25 cellular contexts compared by ENCODE assay signal in the genomic region with DNA sequence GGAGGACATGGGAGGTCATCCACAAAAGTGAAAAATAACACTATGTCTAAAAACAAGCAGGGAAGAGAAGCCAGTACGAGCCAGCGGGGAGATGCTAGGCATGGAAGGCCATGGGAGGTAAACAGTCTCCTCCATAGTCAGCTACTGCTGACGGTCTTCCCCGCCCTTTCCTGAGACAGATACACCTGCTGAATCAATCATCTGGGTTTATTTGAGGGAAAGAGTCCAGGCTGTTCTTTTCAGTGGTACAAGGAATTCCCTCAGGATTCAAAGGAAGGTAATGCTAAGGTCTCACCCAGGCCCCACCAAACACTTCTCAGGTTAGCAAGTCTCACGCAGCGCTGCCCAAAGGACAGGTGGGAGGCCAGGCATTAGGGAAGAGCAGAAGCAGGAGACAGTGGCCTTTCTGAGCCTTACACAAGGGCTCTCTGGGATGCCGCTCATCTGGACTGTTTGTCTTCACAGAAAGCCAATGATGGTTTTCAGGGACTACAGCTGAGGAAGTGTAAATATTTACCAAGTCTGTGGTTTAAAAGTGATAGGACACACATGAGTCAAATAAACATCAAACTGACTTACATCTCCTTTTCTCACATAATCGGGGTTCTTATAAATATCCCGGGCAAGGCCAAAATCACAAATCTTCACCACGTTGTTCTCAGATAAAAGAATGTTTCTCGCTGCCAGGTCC.
A peak's percentile ranks its signal among the peaks of the same experiment; 100 is the strongest.
DNase-seq lines count a peak whose midpoint lies in the region; ATAC-seq, FAIRE-seq and TF ChIP-seq lines count a peak whose summit lies in the region.
"Had no signal": no experiment of that assay in that cellular context is flagged by ENCODE, and none has a peak within 500 bp of the region (broad histone marks: within the 10 kb centered on the region; RNA-seq: fewer than 3 reads in every experiment).

No MANE protein-coding gene starts in this region.

- H3K4me1 Mint-ChIP-seq in progenitor cell of endocrine pancreas (ENCODE audit: low read depth): peaks cover 13% of the 10 kb centered on the region
- H3K4me1 Mint-ChIP-seq: GM23338 had no signal

- ATAC-seq in GM19463 (IDR thresholded peaks at IDR 0.05; ENCODE audit: unreplicated experiment): no peak
- no peak for ATAC-seq in body of pancreas
- ATAC-seq: foreskin keratinocyte, GM23338 had no signal

- H3K36me3 Mint-ChIP-seq in progenitor cell of endocrine pancreas (ENCODE audit: insufficient read depth): no peaks in the 10 kb centered on the region

- H3K9me3 ChIP-seq in body of pancreas: no peaks in the 10 kb centered on the region
- H3K9me3 ChIP-seq: right atrium auricular region, uterus had no signal

- DNase-seq in NCI-H2081 (lab: John Stamatoyannopoulos, UW): peak; percentile 7 to 43
- DNase-seq in NCI-H2081 treated with DMSO at 0.1 percent for 48 hours (lab: John Stamatoyannopoulos, UW): no peak
- DNase-seq in NCI-H2029 treated with DMSO at 0.1 percent for 48 hours (lab: John Stamatoyannopoulos, UW): peak; percentile 40
- peak; percentile 29 for DNase-seq in amniotic epithelial cell (ENCODE audit: low read depth)
- DNase-seq in progenitor cell of endocrine pancreas (ENCODE audit: low spot score, unreplicated experiment): no peak
- DNase-seq in body of pancreas: no peak
- DNase-seq in RCC 7860 (ENCODE audit: low spot score): no peak
- DNase-seq: activated CD4-positive, alpha-beta T cell treated with anti-CD3 and anti-CD28 coated beads for 1 hour; C1 segment of cervical spinal cord; foreskin keratinocyte; GDM1; hippocampal formation; MM.1S; NCI-H187 treated with DMSO at 0.1 percent for 48 hours; PC-9; SIG-M5; uterus had no signal

- H3K9me3 Mint-ChIP-seq in progenitor cell of endocrine pancreas (ENCODE audit: low read depth): no peaks in the 10 kb centered on the region
- H3K9me3 Mint-ChIP-seq: activated T-helper 2 cell treated with anti-CD3 and anti-CD28 coated beads, Interferon-gamma antibody, Interleukin-2, Interleukin-4, amounts not matched to agents 10 μg/mL and 5 μg/mL and 100 μg/mL, durations not matched to agents 14 hours and 24 hours and 36 hours; GM23338; IgD-negative memory B cell had no signal

- no peak overlapping the region for H3K4me3 ChIP-seq in body of pancreas
- H3K4me3 ChIP-seq: coronary artery, GM23338, PC-9, right atrium auricular region, uterus had no signal

- H3K36me3 ChIP-seq in body of pancreas (replicated peaks in 1 of 2; ENCODE audit: insufficient read depth in 1 of 2, low read depth in 2 of 2): no peaks in the 10 kb centered on the region
- H3K36me3 ChIP-seq: right atrium auricular region, uterus had no signal

- no peaks in the 10 kb centered on the region for H3K27me3 ChIP-seq in body of pancreas
- H3K27me3 ChIP-seq: foreskin keratinocyte, right atrium auricular region, uterus had no signal

- intact Hi-C loops in body of pancreas (cut with DNase I): loop anchor here (10.0 kb wide), 2 partner anchors 304 to 474 kb away; no protein-coding TSS in a partner anchor

- TF ChIP-seq POLR2A in body of pancreas (IDR thresholded peaks at IDR 0.05): no peak

- H3K27ac Mint-ChIP-seq in progenitor cell of endocrine pancreas: peak overlapping the region; percentile 12
- H3K27ac Mint-ChIP-seq: activated T-helper 2 cell treated with anti-CD3 and anti-CD28 coated beads, Interferon-gamma antibody, Interleukin-2, Interleukin-4, amounts not matched to agents 10 μg/mL and 5 μg/mL and 100 μg/mL, durations not matched to agents 14 hours and 24 hours and 36 hours; GM23338; IgD-negative memory B cell had no signal

- H3K4me3 Mint-ChIP-seq in progenitor cell of endocrine pancreas (ENCODE audit: low read depth): no peak overlapping the region
- H3K4me3 Mint-ChIP-seq: GM23338, IgD-negative memory B cell had no signal

- peaks cover 13% of the 10 kb centered on the region for H3K27me3 Mint-ChIP-seq in progenitor cell of endocrine pancreas
- H3K27me3 Mint-ChIP-seq: IgD-negative memory B cell had no signal

- no peak for FAIRE-seq in RCC 7860 (lab: Jason Lieb, UNC)
- FAIRE-seq: bronchial epithelial cell, keratinocyte had no signal

- TF ChIP-seq CTCF in progenitor cell of endocrine pancreas (IDR thresholded peaks at IDR 0.05; ENCODE audit: unreplicated experiment): no peak
- TF ChIP-seq CTCF in body of pancreas (IDR thresholded peaks at IDR 0.05): no peak

- H3K27ac ChIP-seq in body of pancreas: no peak overlapping the region
- H3K27ac ChIP-seq: coronary artery, foreskin keratinocyte, PC-9, right atrium auricular region, uterus had no signal

- no peaks in the 10 kb centered on the region for H3K4me1 ChIP-seq in body of pancreas
- H3K4me1 ChIP-seq: foreskin keratinocyte, uterus had no signal

- WGBS in body of pancreas, 2 donors: 66 to 71% methylated on average over 11 of the region's 11 CpGs

Comparison
In these comparisons a context has a peak if more than half of its experiments do, and no peak if none do; other contexts are left out.
1. DNase-seq: peak in NCI-H2081 (2 of 2), NCI-H2029 treated with DMSO at 0.1 percent for 48 hours (single experiment) and amniotic epithelial cell (single experiment); none in NCI-H2081 treated with DMSO at 0.1 percent for 48 hours (single experiment), progenitor cell of endocrine pancreas (single experiment), body of pancreas (0 of 4) and RCC 7860 (single experiment).